ENCODE assay signal across 2 cellular contexts in genomic region chr21:46437096-46437498, GRCh38.
TF ChIP-seq lines count a peak whose summit lies in the region.

No MANE protein-coding gene starts in this region.

TF ChIP-seq in HEK293, 187 proteins besides CTCF, POLR2A, EP300 and RAD21:
- TF ChIP-seq ZNF221 (tag by site-specific recombination; IDR thresholded peaks at IDR 0.05; ENCODE audit: borderline replicate concordance): no peak
- peak; percentile 69 for TF ChIP-seq EGR2 (tag by site-specific recombination; IDR thresholded peaks at IDR 0.05; ENCODE audit: low read depth)

TF ChIP-seq in K562, 482 proteins besides CTCF, POLR2A, EP300 and RAD21:
- TF ChIP-seq IRF2 (CRISPR knock-in tag; IDR thresholded peaks at IDR 0.05) (0 out of 2 replicates have a peak, but pooled peaks have one; percentile 36), POLR2G (IDR thresholded peaks at IDR 0.05; ENCODE audit: low read depth, low read length) (0 out of 2 replicates have a peak, but pooled peaks have one; percentile 44), ATF2 (CRISPR knock-in tag; IDR thresholded peaks at IDR 0.05) (0 out of 2 replicates have a peak, but pooled peaks have one; percentile 25), ZNF830 (CRISPR knock-in tag; IDR thresholded peaks at IDR 0.05) (no peak)
